8 cellular contexts compared by ENCODE assay signal in genomic region chr3:30747771-30748281, GRCh38.
DNase-seq lines count a peak whose midpoint lies in the region; FAIRE-seq and TF ChIP-seq lines count a peak whose summit lies in the region.

No MANE protein-coding gene starts in this region.

- no peak for FAIRE-seq in GM19239 (lab: Jason Lieb, UNC)

- no peaks in the 10 kb centered on the region for H3K9me3 Mint-ChIP-seq in activated CD4-positive, alpha-beta T cell treated with anti-CD3 and anti-CD28 coated beads, Interleukin-2, amount 10 ng/mL, durations not matched to agents 24 days and 14 days

- DNase-seq in Daoy (ENCODE audit: low read depth) (peak; percentile 57), NCI-H446 treated with DMSO at 0.1 percent for 48 hours (lab: John Stamatoyannopoulos, UW) (peak; percentile 22), epithelial cell of esophagus (ENCODE audit: low read depth) (peak; percentile 63), non-pigmented ciliary epithelial cell (ENCODE audit: low read depth) (peak; percentile 74), GM19239 (ENCODE audit: insufficient read length, low spot score) (no peak), posterior cingulate gyrus (no peak), HPDE6-E6E7 (ENCODE audit: extremely low spot score) (no peak)
- DNase-seq in activated CD4-positive, alpha-beta T cell treated with anti-CD3 and anti-CD28 coated beads, Interleukin-2, amount 10 ng/mL, durations not matched to agents 24 days and 14 days, result no peak

- H3K27ac Mint-ChIP-seq in activated CD4-positive, alpha-beta T cell treated with anti-CD3 and anti-CD28 coated beads, Interleukin-2, amount 10 ng/mL, durations not matched to agents 24 days and 14 days, result no peak overlapping the region

- intact Hi-C loops in posterior cingulate gyrus (cut with DNase I), result no loop called here
- intact Hi-C loops in activated CD4-positive, alpha-beta T cell treated with anti-CD3 and anti-CD28 coated beads, Interleukin-2, amount 10 ng/mL, durations not matched to agents 24 days and 14 days (cut with micrococcal nuclease), result no loop called here

- no peaks in the 10 kb centered on the region for H3K27me3 Mint-ChIP-seq in activated CD4-positive, alpha-beta T cell treated with anti-CD3 and anti-CD28 coated beads, Interleukin-2, amount 10 ng/mL, durations not matched to agents 24 days and 14 days

- TF ChIP-seq CTCF in epithelial cell of esophagus (IDR thresholded peaks at IDR 0.05; ENCODE audit: insufficient read depth, low read depth, low read length, missing control alignments), result peak; percentile 62

- no peaks in the 10 kb centered on the region for H3K36me3 Mint-ChIP-seq in activated CD4-positive, alpha-beta T cell treated with anti-CD3 and anti-CD28 coated beads, Interleukin-2, amount 10 ng/mL, durations not matched to agents 24 days and 14 days (ENCODE audit: low read depth)

- H3K4me3 ChIP-seq in epithelial cell of esophagus (ENCODE audit: low read length), result no peak overlapping the region

- peaks cover 46% of the 10 kb centered on the region for H3K4me1 Mint-ChIP-seq in activated CD4-positive, alpha-beta T cell treated with anti-CD3 and anti-CD28 coated beads, Interleukin-2, amount 10 ng/mL, durations not matched to agents 24 days and 14 days

- H3K4me3 Mint-ChIP-seq in activated CD4-positive, alpha-beta T cell treated with anti-CD3 and anti-CD28 coated beads, Interleukin-2, amount 10 ng/mL, durations not matched to agents 24 days and 14 days, result no peak overlapping the region

Comparison
In these comparisons a context has a peak if more than half of its experiments do, and no peak if none do; other contexts are left out.
1. DNase-seq: peak in Daoy (single experiment), NCI-H446 treated with DMSO at 0.1 percent for 48 hours (single experiment), epithelial cell of esophagus (single experiment) and non-pigmented ciliary epithelial cell (single experiment); none in GM19239 (single experiment), posterior cingulate gyrus (0 of 10), activated CD4-positive, alpha-beta T cell treated with anti-CD3 and anti-CD28 coated beads, Interleukin-2, amount 10 ng/mL, durations not matched to agents 24 days and 14 days (single experiment) and HPDE6-E6E7 (single experiment).